In the genomic region with DNA sequence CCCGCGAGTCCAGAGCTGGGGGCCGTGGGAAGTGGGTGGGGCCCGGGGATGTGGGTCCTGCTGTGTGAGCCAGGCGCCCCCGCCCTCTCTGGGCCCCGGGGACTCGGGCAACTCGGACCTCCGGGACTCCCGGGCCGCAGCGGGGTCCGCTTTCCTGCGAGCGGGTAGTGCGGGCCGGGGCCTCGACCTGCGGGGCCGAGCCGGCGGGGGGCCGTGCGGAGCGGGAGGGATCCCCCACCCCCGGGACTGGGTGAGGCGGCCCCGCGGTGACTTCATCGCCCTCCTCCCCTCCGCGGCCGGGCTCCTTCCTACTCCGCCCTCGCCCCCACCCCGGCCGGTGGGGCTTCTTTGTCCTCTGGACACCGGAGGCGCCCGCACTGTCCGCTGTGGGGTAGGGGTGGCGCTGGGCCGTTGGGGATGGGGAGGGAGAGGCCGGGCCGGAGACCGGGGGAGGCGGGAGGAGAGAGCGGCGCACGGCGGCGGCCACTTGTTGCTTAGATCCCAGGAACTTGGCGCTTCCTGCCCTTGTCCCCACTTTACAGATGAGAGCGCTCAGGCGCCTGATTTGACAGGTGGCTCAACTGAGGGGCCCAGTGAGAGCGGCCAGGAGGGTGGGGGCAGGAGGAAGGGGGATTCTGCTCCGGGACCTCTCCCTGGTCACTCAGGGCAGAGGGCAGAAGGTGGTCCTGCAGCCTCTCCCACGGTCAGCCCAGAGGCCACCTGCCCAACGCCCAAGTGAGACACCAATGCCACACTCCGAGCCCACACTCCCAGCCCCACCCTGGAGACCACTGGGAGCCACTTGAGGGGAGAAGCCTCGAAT, we compare ENCODE assay signal across 1 cellular context.
A peak's percentile ranks its signal among the peaks of the same experiment; 100 is the strongest.
TF ChIP-seq lines count a peak whose summit lies in the region.

No MANE protein-coding gene starts in this region.

TF ChIP-seq in HepG2, 621 proteins besides CTCF, POLR2A, EP300 and RAD21 (continued from another document and continues in another):
- TF ChIP-seq, protein P1, sequence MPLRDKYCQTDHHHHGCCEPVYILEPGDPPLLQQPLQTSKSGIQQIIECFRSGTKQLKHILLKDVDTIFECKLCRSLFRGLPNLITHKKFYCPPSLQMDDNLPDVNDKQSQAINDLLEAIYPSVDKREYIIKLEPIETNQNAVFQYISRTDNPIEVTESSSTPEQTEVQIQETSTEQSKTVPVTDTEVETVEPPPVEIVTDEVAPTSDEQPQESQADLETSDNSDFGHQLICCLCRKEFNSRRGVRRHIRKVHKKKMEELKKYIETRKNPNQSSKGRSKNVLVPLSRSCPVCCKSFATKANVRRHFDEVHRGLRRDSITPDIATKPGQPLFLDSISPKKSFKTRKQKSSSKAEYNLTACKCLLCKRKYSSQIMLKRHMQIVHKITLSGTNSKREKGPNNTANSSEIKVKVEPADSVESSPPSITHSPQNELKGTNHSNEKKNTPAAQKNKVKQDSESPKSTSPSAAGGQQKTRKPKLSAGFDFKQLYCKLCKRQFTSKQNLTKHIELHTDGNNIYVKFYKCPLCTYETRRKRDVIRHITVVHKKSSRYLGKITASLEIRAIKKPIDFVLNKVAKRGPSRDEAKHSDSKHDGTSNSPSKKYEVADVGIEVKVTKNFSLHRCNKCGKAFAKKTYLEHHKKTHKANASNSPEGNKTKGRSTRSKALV (CRISPR knock-in tag; IDR thresholded peaks at IDR 0.05): no peak
- TF ChIP-seq, protein P2, sequence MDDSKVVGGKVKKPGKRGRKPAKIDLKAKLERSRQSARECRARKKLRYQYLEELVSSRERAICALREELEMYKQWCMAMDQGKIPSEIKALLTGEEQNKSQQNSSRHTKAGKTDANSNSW (CRISPR knock-in tag; IDR thresholded peaks at IDR 0.05; ENCODE audit: borderline replicate concordance): no peak
- TF ChIP-seq TOE1 (CRISPR knock-in tag; IDR thresholded peaks at IDR 0.05): no peak
- TF ChIP-seq, protein P3, sequence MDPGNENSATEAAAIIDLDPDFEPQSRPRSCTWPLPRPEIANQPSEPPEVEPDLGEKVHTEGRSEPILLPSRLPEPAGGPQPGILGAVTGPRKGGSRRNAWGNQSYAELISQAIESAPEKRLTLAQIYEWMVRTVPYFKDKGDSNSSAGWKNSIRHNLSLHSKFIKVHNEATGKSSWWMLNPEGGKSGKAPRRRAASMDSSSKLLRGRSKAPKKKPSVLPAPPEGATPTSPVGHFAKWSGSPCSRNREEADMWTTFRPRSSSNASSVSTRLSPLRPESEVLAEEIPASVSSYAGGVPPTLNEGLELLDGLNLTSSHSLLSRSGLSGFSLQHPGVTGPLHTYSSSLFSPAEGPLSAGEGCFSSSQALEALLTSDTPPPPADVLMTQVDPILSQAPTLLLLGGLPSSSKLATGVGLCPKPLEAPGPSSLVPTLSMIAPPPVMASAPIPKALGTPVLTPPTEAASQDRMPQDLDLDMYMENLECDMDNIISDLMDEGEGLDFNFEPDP (CRISPR knock-in tag; conservative IDR thresholded peaks at IDR 0.05): no peak
- no peak for TF ChIP-seq NCOA5 (CRISPR knock-in tag; IDR thresholded peaks at IDR 0.05)
- no peak for TF ChIP-seq ZNF782 (CRISPR knock-in tag; IDR thresholded peaks at IDR 0.05; ENCODE audit: borderline replicate concordance)
- no peak for TF ChIP-seq NFATC3 (CRISPR knock-in tag; IDR thresholded peaks at IDR 0.05)
- TF ChIP-seq, protein P4, sequence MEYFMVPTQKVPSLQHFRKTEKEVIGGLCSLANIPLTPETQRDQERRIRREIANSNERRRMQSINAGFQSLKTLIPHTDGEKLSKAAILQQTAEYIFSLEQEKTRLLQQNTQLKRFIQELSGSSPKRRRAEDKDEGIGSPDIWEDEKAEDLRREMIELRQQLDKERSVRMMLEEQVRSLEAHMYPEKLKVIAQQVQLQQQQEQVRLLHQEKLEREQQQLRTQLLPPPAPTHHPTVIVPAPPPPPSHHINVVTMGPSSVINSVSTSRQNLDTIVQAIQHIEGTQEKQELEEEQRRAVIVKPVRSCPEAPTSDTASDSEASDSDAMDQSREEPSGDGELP (IDR thresholded peaks at IDR 0.05; ENCODE audit: borderline replicate concordance, low read depth): no peak
- no peak for TF ChIP-seq ZMYM4 (CRISPR knock-in tag; IDR thresholded peaks at IDR 0.05)
- TF ChIP-seq NFKB2 (CRISPR knock-in tag; IDR thresholded peaks at IDR 0.05; ENCODE audit: borderline replicate concordance): no peak
- TF ChIP-seq, protein P5, sequence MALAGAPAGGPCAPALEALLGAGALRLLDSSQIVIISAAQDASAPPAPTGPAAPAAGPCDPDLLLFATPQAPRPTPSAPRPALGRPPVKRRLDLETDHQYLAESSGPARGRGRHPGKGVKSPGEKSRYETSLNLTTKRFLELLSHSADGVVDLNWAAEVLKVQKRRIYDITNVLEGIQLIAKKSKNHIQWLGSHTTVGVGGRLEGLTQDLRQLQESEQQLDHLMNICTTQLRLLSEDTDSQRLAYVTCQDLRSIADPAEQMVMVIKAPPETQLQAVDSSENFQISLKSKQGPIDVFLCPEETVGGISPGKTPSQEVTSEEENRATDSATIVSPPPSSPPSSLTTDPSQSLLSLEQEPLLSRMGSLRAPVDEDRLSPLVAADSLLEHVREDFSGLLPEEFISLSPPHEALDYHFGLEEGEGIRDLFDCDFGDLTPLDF (CRISPR knock-in tag; IDR thresholded peaks at IDR 0.05): no peak
- TF ChIP-seq NCOA2 (CRISPR knock-in tag; IDR thresholded peaks at IDR 0.05): no peak
- TF ChIP-seq, protein P6, sequence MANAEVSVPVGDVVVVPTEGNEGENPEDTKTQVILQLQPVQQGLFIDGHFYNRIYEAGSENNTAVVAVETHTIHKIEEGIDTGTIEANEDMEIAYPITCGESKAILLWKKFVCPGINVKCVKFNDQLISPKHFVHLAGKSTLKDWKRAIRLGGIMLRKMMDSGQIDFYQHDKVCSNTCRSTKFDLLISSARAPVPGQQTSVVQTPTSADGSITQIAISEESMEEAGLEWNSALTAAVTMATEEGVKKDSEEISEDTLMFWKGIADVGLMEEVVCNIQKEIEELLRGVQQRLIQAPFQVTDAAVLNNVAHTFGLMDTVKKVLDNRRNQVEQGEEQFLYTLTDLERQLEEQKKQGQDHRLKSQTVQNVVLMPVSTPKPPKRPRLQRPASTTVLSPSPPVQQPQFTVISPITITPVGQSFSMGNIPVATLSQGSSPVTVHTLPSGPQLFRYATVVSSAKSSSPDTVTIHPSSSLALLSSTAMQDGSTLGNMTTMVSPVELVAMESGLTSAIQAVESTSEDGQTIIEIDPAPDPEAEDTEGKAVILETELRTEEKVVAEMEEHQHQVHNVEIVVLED (CRISPR knock-in tag; IDR thresholded peaks at IDR 0.05; ENCODE audit: borderline replicate concordance): no peak
- no peak for TF ChIP-seq SIX1 (CRISPR knock-in tag; IDR thresholded peaks at IDR 0.05; ENCODE audit: borderline replicate concordance)
- TF ChIP-seq HNRNPUL1 (IDR thresholded peaks at IDR 0.05; ENCODE audit: low read depth, low read length): no peak
- TF ChIP-seq, protein P7, sequence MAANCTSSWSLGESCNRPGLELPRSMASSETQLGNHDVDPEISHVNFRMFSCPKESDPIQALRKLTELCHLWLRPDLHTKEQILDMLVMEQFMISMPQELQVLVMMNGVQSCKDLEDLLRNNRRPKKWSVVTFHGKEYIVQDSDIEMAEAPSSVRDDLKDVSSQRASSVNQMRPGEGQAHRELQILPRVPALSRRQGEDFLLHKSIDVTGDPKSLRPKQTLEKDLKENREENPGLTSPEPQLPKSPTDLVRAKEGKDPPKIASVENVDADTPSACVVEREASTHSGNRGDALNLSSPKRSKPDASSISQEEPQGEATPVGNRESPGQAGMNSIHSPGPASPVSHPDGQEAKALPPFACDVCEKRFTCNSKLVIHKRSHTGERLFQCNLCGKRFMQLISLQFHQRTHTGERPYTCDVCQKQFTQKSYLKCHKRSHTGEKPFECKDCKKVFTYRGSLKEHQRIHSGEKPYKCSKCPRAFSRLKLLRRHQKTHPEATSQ (CRISPR knock-in tag; IDR thresholded peaks at IDR 0.05; ENCODE audit: borderline replicate concordance): no peak
- no peak for TF ChIP-seq ZNF644 (CRISPR knock-in tag; IDR thresholded peaks at IDR 0.05; ENCODE audit: low read depth)
- TF ChIP-seq MTF1 (CRISPR knock-in tag; IDR thresholded peaks at IDR 0.05): no peak
- no peak; the same call in 1 of the 2 replicates for TF ChIP-seq ZNF34 (CRISPR knock-in tag; IDR thresholded peaks at IDR 0.05; ENCODE audit: borderline replicate concordance)
- TF ChIP-seq SMAD3 (CRISPR knock-in tag; IDR thresholded peaks at IDR 0.05): no peak
- TF ChIP-seq, protein P8, sequence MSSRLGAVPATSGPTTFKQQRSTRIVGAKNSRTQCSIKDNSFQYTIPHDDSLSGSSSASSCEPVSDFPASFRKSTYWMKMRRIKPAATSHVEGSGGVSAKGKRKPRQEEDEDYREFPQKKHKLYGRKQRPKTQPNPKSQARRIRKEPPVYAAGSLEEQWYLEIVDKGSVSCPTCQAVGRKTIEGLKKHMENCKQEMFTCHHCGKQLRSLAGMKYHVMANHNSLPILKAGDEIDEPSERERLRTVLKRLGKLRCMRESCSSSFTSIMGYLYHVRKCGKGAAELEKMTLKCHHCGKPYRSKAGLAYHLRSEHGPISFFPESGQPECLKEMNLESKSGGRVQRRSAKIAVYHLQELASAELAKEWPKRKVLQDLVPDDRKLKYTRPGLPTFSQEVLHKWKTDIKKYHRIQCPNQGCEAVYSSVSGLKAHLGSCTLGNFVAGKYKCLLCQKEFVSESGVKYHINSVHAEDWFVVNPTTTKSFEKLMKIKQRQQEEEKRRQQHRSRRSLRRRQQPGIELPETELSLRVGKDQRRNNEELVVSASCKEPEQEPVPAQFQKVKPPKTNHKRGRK (CRISPR knock-in tag; IDR thresholded peaks at IDR 0.05): no peak
- TF ChIP-seq REL (CRISPR knock-in tag; conservative IDR thresholded peaks at IDR 0.05): no peak
- TF ChIP-seq ZNF350 (CRISPR knock-in tag; IDR thresholded peaks at IDR 0.05; ENCODE audit: borderline replicate concordance, low read depth): no peak
- TF ChIP-seq, protein P9, sequence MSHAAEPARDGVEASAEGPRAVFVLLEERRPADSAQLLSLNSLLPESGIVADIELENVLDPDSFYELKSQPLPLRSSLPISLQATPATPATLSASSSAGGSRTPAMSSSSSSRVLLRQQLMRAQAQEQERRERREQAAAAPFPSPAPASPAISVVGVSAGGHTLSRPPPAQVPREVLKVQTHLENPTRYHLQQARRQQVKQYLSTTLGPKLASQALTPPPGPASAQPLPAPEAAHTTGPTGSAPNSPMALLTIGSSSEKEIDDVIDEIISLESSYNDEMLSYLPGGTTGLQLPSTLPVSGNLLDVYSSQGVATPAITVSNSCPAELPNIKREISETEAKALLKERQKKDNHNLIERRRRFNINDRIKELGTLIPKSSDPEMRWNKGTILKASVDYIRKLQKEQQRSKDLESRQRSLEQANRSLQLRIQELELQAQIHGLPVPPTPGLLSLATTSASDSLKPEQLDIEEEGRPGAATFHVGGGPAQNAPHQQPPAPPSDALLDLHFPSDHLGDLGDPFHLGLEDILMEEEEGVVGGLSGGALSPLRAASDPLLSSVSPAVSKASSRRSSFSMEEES (CRISPR knock-in tag; IDR thresholded peaks at IDR 0.05): no peak
- peak; percentile 95 for TF ChIP-seq ZNF629 (CRISPR knock-in tag; conservative IDR thresholded peaks at IDR 0.05)
- TF ChIP-seq, protein P10, sequence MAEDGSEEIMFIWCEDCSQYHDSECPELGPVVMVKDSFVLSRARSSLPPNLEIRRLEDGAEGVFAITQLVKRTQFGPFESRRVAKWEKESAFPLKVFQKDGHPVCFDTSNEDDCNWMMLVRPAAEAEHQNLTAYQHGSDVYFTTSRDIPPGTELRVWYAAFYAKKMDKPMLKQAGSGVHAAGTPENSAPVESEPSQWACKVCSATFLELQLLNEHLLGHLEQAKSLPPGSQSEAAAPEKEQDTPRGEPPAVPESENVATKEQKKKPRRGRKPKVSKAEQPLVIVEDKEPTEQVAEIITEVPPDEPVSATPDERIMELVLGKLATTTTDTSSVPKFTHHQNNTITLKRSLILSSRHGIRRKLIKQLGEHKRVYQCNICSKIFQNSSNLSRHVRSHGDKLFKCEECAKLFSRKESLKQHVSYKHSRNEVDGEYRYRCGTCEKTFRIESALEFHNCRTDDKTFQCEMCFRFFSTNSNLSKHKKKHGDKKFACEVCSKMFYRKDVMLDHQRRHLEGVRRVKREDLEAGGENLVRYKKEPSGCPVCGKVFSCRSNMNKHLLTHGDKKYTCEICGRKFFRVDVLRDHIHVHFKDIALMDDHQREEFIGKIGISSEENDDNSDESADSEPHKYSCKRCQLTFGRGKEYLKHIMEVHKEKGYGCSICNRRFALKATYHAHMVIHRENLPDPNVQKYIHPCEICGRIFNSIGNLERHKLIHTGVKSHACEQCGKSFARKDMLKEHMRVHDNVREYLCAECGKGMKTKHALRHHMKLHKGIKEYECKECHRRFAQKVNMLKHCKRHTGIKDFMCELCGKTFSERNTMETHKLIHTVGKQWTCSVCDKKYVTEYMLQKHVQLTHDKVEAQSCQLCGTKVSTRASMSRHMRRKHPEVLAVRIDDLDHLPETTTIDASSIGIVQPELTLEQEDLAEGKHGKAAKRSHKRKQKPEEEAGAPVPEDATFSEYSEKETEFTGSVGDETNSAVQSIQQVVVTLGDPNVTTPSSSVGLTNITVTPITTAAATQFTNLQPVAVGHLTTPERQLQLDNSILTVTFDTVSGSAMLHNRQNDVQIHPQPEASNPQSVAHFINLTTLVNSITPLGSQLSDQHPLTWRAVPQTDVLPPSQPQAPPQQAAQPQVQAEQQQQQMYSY (CRISPR knock-in tag; IDR thresholded peaks at IDR 0.05): no peak
- TF ChIP-seq, protein P11, sequence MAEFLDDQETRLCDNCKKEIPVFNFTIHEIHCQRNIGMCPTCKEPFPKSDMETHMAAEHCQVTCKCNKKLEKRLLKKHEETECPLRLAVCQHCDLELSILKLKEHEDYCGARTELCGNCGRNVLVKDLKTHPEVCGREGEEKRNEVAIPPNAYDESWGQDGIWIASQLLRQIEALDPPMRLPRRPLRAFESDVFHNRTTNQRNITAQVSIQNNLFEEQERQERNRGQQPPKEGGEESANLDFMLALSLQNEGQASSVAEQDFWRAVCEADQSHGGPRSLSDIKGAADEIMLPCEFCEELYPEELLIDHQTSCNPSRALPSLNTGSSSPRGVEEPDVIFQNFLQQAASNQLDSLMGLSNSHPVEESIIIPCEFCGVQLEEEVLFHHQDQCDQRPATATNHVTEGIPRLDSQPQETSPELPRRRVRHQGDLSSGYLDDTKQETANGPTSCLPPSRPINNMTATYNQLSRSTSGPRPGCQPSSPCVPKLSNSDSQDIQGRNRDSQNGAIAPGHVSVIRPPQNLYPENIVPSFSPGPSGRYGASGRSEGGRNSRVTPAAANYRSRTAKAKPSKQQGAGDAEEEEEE (CRISPR knock-in tag; IDR thresholded peaks at IDR 0.05; ENCODE audit: borderline replicate concordance): no peak
- no peak for TF ChIP-seq ZNF670 (CRISPR knock-in tag; IDR thresholded peaks at IDR 0.05; ENCODE audit: borderline replicate concordance)
- TF ChIP-seq, protein P12, sequence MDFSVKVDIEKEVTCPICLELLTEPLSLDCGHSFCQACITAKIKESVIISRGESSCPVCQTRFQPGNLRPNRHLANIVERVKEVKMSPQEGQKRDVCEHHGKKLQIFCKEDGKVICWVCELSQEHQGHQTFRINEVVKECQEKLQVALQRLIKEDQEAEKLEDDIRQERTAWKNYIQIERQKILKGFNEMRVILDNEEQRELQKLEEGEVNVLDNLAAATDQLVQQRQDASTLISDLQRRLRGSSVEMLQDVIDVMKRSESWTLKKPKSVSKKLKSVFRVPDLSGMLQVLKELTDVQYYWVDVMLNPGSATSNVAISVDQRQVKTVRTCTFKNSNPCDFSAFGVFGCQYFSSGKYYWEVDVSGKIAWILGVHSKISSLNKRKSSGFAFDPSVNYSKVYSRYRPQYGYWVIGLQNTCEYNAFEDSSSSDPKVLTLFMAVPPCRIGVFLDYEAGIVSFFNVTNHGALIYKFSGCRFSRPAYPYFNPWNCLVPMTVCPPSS (IDR thresholded peaks at IDR 0.05): no peak
- TF ChIP-seq ZNF234 (CRISPR knock-in tag; conservative IDR thresholded peaks at IDR 0.05): no peak
- TF ChIP-seq ZNF781 (CRISPR knock-in tag; IDR thresholded peaks at IDR 0.05; ENCODE audit: borderline replicate concordance, not compliant biosample characterization): no peak
- no peak; the same call in 1 of the 2 replicates for TF ChIP-seq SAFB2 (CRISPR knock-in tag; IDR thresholded peaks at IDR 0.05; ENCODE audit: borderline replicate concordance, low read depth)
- no peak for TF ChIP-seq ZFP36L2 (CRISPR knock-in tag; IDR thresholded peaks at IDR 0.05)
- no peak for TF ChIP-seq ZNF841 (CRISPR knock-in tag; IDR thresholded peaks at IDR 0.05; ENCODE audit: borderline replicate concordance)
